In the genomic region with DNA sequence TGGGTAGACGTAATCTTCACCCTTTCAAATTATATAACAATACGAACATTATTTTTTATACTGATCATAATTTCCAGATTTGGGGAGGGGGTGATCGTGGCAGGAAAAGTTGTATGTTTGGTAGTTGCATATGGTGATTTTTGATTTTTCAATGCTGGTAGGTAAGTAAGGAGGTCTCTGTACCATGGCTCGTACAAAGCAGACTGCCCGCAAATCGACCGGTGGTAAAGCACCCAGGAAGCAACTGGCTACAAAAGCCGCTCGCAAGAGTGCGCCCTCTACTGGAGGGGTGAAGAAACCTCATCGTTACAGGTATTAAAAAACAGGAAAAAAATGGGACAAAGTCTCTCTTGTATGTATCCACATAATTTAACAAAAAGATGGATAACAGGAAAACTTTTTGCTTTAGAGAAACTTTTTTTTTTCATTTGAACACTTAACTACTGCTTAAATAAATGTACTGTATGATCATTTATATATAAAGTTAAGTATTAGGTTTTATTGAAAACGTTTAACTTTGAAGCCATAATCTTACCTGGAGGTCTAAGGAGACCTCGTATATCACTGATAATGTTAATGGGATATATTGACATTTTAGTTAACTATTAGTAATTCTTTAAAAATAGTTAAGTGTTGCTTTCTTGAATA, we compare ENCODE assay signal across 1 cellular context.
TF ChIP-seq lines count a peak whose summit lies in the region.

No MANE protein-coding gene starts in this region.

TF ChIP-seq in K562, 482 proteins besides CTCF, POLR2A, EP300 and RAD21 (continued from another document):
- TF ChIP-seq, protein P1, sequence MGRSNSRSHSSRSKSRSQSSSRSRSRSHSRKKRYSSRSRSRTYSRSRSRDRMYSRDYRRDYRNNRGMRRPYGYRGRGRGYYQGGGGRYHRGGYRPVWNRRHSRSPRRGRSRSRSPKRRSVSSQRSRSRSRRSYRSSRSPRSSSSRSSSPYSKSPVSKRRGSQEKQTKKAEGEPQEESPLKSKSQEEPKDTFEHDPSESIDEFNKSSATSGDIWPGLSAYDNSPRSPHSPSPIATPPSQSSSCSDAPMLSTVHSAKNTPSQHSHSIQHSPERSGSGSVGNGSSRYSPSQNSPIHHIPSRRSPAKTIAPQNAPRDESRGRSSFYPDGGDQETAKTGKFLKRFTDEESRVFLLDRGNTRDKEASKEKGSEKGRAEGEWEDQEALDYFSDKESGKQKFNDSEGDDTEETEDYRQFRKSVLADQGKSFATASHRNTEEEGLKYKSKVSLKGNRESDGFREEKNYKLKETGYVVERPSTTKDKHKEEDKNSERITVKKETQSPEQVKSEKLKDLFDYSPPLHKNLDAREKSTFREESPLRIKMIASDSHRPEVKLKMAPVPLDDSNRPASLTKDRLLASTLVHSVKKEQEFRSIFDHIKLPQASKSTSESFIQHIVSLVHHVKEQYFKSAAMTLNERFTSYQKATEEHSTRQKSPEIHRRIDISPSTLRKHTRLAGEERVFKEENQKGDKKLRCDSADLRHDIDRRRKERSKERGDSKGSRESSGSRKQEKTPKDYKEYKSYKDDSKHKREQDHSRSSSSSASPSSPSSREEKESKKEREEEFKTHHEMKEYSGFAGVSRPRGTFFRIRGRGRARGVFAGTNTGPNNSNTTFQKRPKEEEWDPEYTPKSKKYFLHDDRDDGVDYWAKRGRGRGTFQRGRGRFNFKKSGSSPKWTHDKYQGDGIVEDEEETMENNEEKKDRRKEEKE (IDR thresholded peaks at IDR 0.05; ENCODE audit: borderline replicate concordance in 1 of 2, control insufficient read depth in 1 of 2, low read depth in 2 of 2, low read length in 1 of 2), result 0 out of 4 replicates have a peak, but pooled peaks of 1 of the 2 experiments have one; percentile 37
- TF ChIP-seq CCAR2 (IDR thresholded peaks at IDR 0.05; ENCODE audit: low read depth, low read length) (no peak), RCOR1 (IDR thresholded peaks at IDR 0.05; ENCODE audit: borderline replicate concordance in 1 of 2, low read depth in 2 of 2, low read length in 2 of 2) (0 out of 4 replicates have a peak, but pooled peaks of 1 of the 2 experiments have one; percentile 44), ZNF592 (IDR thresholded peaks at IDR 0.05) (peak; percentile 31; the same call in 1 of the 2 replicates), NR0B1 (IDR thresholded peaks at IDR 0.05; ENCODE audit: partially characterized antibody) (no peak)
TF ChIP-seq in K562: peak in this region for 94.
